Comparison of ENCODE assay signal across 21 cellular contexts in genomic region chr1:180565472-180565871, GRCh38. TPM values are rescaled to one million over a fixed set of nuclear protein-coding genes. Genes with fewer than 3 reads are reported as not detected.
A peak's percentile ranks its signal among the peaks of the same experiment; 100 is the strongest.
DNase-seq lines count a peak whose midpoint lies in the region; ATAC-seq and TF ChIP-seq lines count a peak whose summit lies in the region.
"Had no signal": no experiment of that assay in that cellular context is flagged by ENCODE, and none has a peak within 500 bp of the region (broad histone marks: within the 10 kb centered on the region; RNA-seq: fewer than 3 reads in every experiment).

No MANE protein-coding gene starts in this region.

- peak overlapping the region; percentile 54 to 92 (median 80) for H3K27ac ChIP-seq in heart left ventricle
- peak overlapping the region in 1 of 2 donors; percentile 52 for H3K27ac ChIP-seq in right atrium auricular region
- H3K27ac ChIP-seq in C4-2B = peak overlapping the region; percentile 11; the same call in 1 of the 2 replicates
- peak overlapping the region in 3 of 4 donors; percentile 47 to 56 (median 52) for H3K27ac ChIP-seq in gastrocnemius medialis
- H3K27ac ChIP-seq: 22Rv1 had no signal

- peaks cover 20% of the 10 kb centered on the region for H3K4me1 Mint-ChIP-seq in MCF 10A (ENCODE audit: insufficient read depth, unreplicated experiment)
- H3K4me1 Mint-ChIP-seq: CD14-positive monocyte; CD4-positive, alpha-beta memory T cell had no signal

- in situ Hi-C loops in gastrocnemius medialis (cut with MboI; ENCODE audit: low sequenced_read_pairs in 4 of 4) = no loop called here

- BruUV-seq in MCF 10A (replicated peaks; lab: Mats Ljungman, UMichigan) = no TSS peak

- no peak for TF ChIP-seq CTCF in heart left ventricle (IDR thresholded peaks at IDR 0.05)
- no peak for TF ChIP-seq CTCF in right atrium auricular region (IDR thresholded peaks at IDR 0.05)
- no peak for TF ChIP-seq CTCF in C4-2B (conservative IDR thresholded peaks at IDR 0.05)
- TF ChIP-seq CTCF in gastrocnemius medialis (IDR thresholded peaks at IDR 0.05 in 4 of 5, conservative IDR thresholded peaks at IDR 0.05 in 1 of 5) = no peak
- TF ChIP-seq CTCF in MCF 10A (IDR thresholded peaks at IDR 0.05; ENCODE audit: unreplicated experiment) = no peak

- H3K4me1 ChIP-seq in heart left ventricle (peaks cover 5 to 76% (median 35%) of the 10 kb centered on the region in 12 donors), right atrium auricular region (peaks cover 0 to 33% of the 10 kb centered on the region in 2 donors), gastrocnemius medialis (peaks cover 0 to 8% of the 10 kb centered on the region in 2 donors)

- H3K36me3 ChIP-seq in heart left ventricle (no peaks in the 10 kb centered on the region), right atrium auricular region (no peaks in the 10 kb centered on the region), gastrocnemius medialis (no peaks in the 10 kb centered on the region)

- no peaks in the 10 kb centered on the region for H3K36me3 Mint-ChIP-seq in MCF 10A (ENCODE audit: insufficient read depth, unreplicated experiment)
- H3K36me3 Mint-ChIP-seq: CD14-positive monocyte; CD4-positive, alpha-beta memory T cell had no signal

- intact Hi-C loops in heart left ventricle (cut with DNase I) = loop anchor here in 2 of 10 donors (5.0 to 10.0 kb wide), 2 partner anchors 47 to 69 kb away; partner anchors contain the start of gene XPR1 (in 1 of the 2)
- intact Hi-C loops in gastrocnemius medialis (cut with DNase I; ENCODE audit: low total_unique reads) = no loop called here
- intact Hi-C loops in MCF 10A (cut with micrococcal nuclease) = no loop called here

- no peaks in the 10 kb centered on the region for H3K27me3 Mint-ChIP-seq in MCF 10A (ENCODE audit: insufficient read depth, unreplicated experiment)

- H3K4me3 ChIP-seq in heart left ventricle = peak overlapping the region in 7 of 12 donors; percentile 1 to 19 (median 12)
- no peak overlapping the region for H3K4me3 ChIP-seq in right atrium auricular region
- peak overlapping the region in 1 of 4 donors; percentile 26 for H3K4me3 ChIP-seq in gastrocnemius medialis
- H3K4me3 ChIP-seq: A549, GM23338 had no signal

- WGBS in heart left ventricle, 4 donors = 43 to 61% (median 53%) methylated on average over 4 of the region's 4 CpGs

- H3K9me3 Mint-ChIP-seq in MCF 10A (ENCODE audit: unreplicated experiment) = no peaks in the 10 kb centered on the region
- H3K9me3 Mint-ChIP-seq: CD4-positive, alpha-beta memory T cell; GM23338 had no signal

- H3K9me3 ChIP-seq in heart left ventricle = no peaks in the 10 kb centered on the region
- H3K9me3 ChIP-seq in right atrium auricular region = no peaks in the 10 kb centered on the region
- no peaks in the 10 kb centered on the region for H3K9me3 ChIP-seq in gastrocnemius medialis
- H3K9me3 ChIP-seq: A549 had no signal

- ATAC-seq in heart left ventricle (no peak), left lobe of liver (peak; percentile 72), gastrocnemius medialis (no peak)
- ATAC-seq: A549, GM23338 had no signal

- no peak overlapping the region for H3K27ac Mint-ChIP-seq in MCF 10A (ENCODE audit: low read depth, unreplicated experiment)
- H3K27ac Mint-ChIP-seq: CD14-positive monocyte; CD4-positive, alpha-beta memory T cell; GM23338 had no signal

- no peaks in the 10 kb centered on the region for H3K27me3 ChIP-seq in heart left ventricle
- no peaks in the 10 kb centered on the region for H3K27me3 ChIP-seq in right atrium auricular region
- no peaks in the 10 kb centered on the region for H3K27me3 ChIP-seq in gastrocnemius medialis

- POLR2A ChIA-PET in MCF 10A (lab: Yijun Ruan, JAX) = interaction anchor here (0.7 kb wide), 1 partner anchor 43 kb away, joined by 3 read pairs; no protein-coding TSS in a partner anchor

- CTCF ChIA-PET in MCF 10A (lab: Yijun Ruan, JAX) = interaction anchor here (1.5 to 1.6 kb wide), 2 partner anchors 20 to 36 kb away, joined by 3 to 5 read pairs; no protein-coding TSS in a partner anchor

- no peak overlapping the region for H3K4me3 Mint-ChIP-seq in MCF 10A (ENCODE audit: unreplicated experiment)
- H3K4me3 Mint-ChIP-seq: CD14-positive monocyte; CD4-positive, alpha-beta memory T cell; GM23338 had no signal

- DNase-seq in heart left ventricle (no peak), right atrium auricular region (ENCODE audit: low spot score) (no peak), left lobe of liver (ENCODE audit: low spot score) (no peak), gastrocnemius medialis (no peak), MCF 10A (ENCODE audit: unreplicated experiment) (no peak), pons (ENCODE audit: low spot score) (no peak), middle frontal gyrus (ENCODE audit: extremely low spot score, low spot score) (no peak)
- DNase-seq: AML-193; CD4-positive, alpha-beta memory T cell; DMS153; DMS79; GDM1; HCEC 1CT had no signal

- TF ChIP-seq POLR2A in heart left ventricle (IDR thresholded peaks at IDR 0.05) (no peak), gastrocnemius medialis (IDR thresholded peaks at IDR 0.05) (no peak)

RNA-seq across cellular contexts. Expression of gene OVAAL, which starts 6.7 kb away (rescaled TPM):
- total RNA-seq in heart left ventricle (10 to 100 TPM in 1 of 9 donors, 1 to 10 TPM in 8; 1.5 to 13.9 (median 2.4) TPM), right atrium auricular region (1 to 10 TPM in 1 of 2 donors, under 1 TPM in 1; 0.70 to 2.0 TPM), left lobe of liver (not detected), gastrocnemius medialis (not detected), MCF 10A (2022) (not detected in 2 replicates)
- 10 to 100 TPM in 1 of 2 donors, 1 to 10 TPM in 1; 2.8 to 13.8 TPM for polyA plus RNA-seq in heart left ventricle
- total RNA-seq: CD4-positive, alpha-beta memory T cell; Daoy; GM23338; HT-29 had no signal
- polyA plus RNA-seq: BJ; CD14-positive monocyte; CD4-positive, alpha-beta memory T cell; GM23338 had no signal

Comparison
In these comparisons a context has a peak if more than half of its experiments do, and no peak if none do; other contexts are left out.
1. H3K4me3 ChIP-seq: peak in heart left ventricle (7 of 12); none in right atrium auricular region (0 of 2).